ENCODE assay signal across 37 cellular contexts in genomic region chr16:81231014-81231413, GRCh38. TPM values are rescaled to one million over a fixed set of nuclear protein-coding genes. Genes with fewer than 3 reads are reported as not detected.
"Had no signal": no experiment of that assay in that cellular context is flagged by ENCODE, and none has a peak within 500 bp of the region (broad histone marks: within the 10 kb centered on the region; RNA-seq: fewer than 3 reads in every experiment).

No MANE protein-coding gene starts in this region.

- H3K4me3 ChIP-seq: adrenal gland, body of pancreas, colonic mucosa, dorsolateral prefrontal cortex, left ventricle myocardium inferior, lung, mucosa of descending colon, right lobe of liver, thoracic aorta had no signal

- H3K27me3 ChIP-seq: adrenal gland, body of pancreas, colonic mucosa, right lobe of liver had no signal

- H3K4me1 Mint-ChIP-seq: activated CD4-positive, alpha-beta T cell treated with anti-CD3 and anti-CD28 coated beads, Interleukin-2, amount 10 ng/mL, durations not matched to agents 24 days and 14 days; activated naive CD8-positive, alpha-beta T cell treated with anti-CD3 and anti-CD28 coated beads for 36 hours had no signal

- H3K36me3 ChIP-seq: adrenal gland, colonic mucosa, left ventricle myocardium inferior, right lobe of liver, thoracic aorta, WERI-Rb-1 had no signal

- DNase-seq: activated CD4-positive, alpha-beta memory T cell treated with anti-CD3 and anti-CD28 coated beads for 36 hours; activated CD4-positive, alpha-beta T cell treated with anti-CD3 and anti-CD28 coated beads, Interleukin-2, amount 10 ng/mL, durations not matched to agents 24 days and 14 days; activated CD4-positive, CD25-positive, alpha-beta regulatory T cell treated with anti-CD3 and anti-CD28 coated beads, Interleukin-2, amount 50 U/mL, for 72 hours; activated CD8-positive, alpha-beta memory T cell treated with anti-CD3 and anti-CD28 coated beads, Interleukin-2, amount 50 U/mL, for 4 hours; activated effector memory CD4-positive, alpha-beta T cell treated with anti-CD3 and anti-CD28 coated beads, Interleukin-2, amount 50 U/mL, for 16 hours; activated naive CD4-positive, alpha-beta T cell treated with anti-CD3 and anti-CD28 coated beads for 36 hours; activated naive CD8-positive, alpha-beta T cell treated with anti-CD3 and anti-CD28 coated beads for 36 hours; activated T-cell treated with anti-CD3 and anti-CD28 coated beads, Interleukin-2, amount 50 U/mL, for 1 hour; adrenal gland; aorta; body of pancreas; colonic mucosa; dorsolateral prefrontal cortex; effector memory CD4-positive, alpha-beta T cell; glutamatergic neuron; islet precursor cell; left ventricle myocardium inferior; mucosa of descending colon; right lobe of liver; stimulated activated CD4-positive, alpha-beta T cell treated with anti-CD3 and anti-CD28 coated beads, Interleukin-2, amount 100 ng/mL, for 48 hours; T1000; trophoblast cell; WERI-Rb-1 had no signal

- H3K27me3 Mint-ChIP-seq: activated naive CD8-positive, alpha-beta T cell treated with anti-CD3 and anti-CD28 coated beads for 36 hours had no signal

- H3K4me1 ChIP-seq: adrenal gland, body of pancreas, colonic mucosa, left ventricle myocardium inferior, right lobe of liver had no signal

- FAIRE-seq: frontal cortex, urothelium cell line had no signal

- H3K9me3 ChIP-seq: adrenal gland, body of pancreas, colonic mucosa, left ventricle myocardium inferior, mucosa of descending colon, right lobe of liver, thoracic aorta had no signal

- H3K27ac Mint-ChIP-seq: activated CD4-positive, alpha-beta memory T cell treated with anti-CD3 and anti-CD28 coated beads for 36 hours; activated CD4-positive, alpha-beta T cell treated with anti-CD3 and anti-CD28 coated beads, Interleukin-2, amount 10 ng/mL, durations not matched to agents 24 days and 14 days; activated naive CD4-positive, alpha-beta T cell treated with anti-CD3 and anti-CD28 coated beads for 36 hours; activated naive CD8-positive, alpha-beta T cell treated with anti-CD3 and anti-CD28 coated beads for 36 hours; activated T-helper 1 cell treated with anti-CD3 and anti-CD28 coated beads, Interleukin-12 subunit alpha, Interleukin-12 subunit beta, Interleukin-2, Interleukin-4 antibody, amounts not matched to agents 30 ng/mL and 10 ng/mL and 1 ng/mL, durations not matched to agents 14 hours and 24 hours and 36 hours; natural killer cell treated with Interleukin-12 subunit alpha and Interleukin-12 subunit beta and Interleukin-15 and Interleukin-18, amount 100 ng/mL, for 72 hours; progenitor cell of endocrine pancreas; stimulated activated naive CD8-positive, alpha-beta T cell treated with anti-CD3 and anti-CD28 coated beads, Interleukin-15, Interleukin-2, amounts not matched to agents 100 ng/mL and 50 ng/mL, for 24 hours had no signal

- H3K36me3 Mint-ChIP-seq: activated CD4-positive, alpha-beta memory T cell treated with anti-CD3 and anti-CD28 coated beads for 36 hours; activated naive CD8-positive, alpha-beta T cell treated with anti-CD3 and anti-CD28 coated beads for 36 hours; natural killer cell treated with Interleukin-12 subunit alpha and Interleukin-12 subunit beta and Interleukin-15 and Interleukin-18, amount 100 ng/mL, for 72 hours had no signal

- H3K27ac ChIP-seq: adrenal gland, body of pancreas, colonic mucosa, dorsolateral prefrontal cortex, left ventricle myocardium inferior, right lobe of liver, thoracic aorta, WERI-Rb-1 had no signal

- ATAC-seq: body of pancreas; mucosa of descending colon; natural killer cell treated with Interleukin-12 subunit alpha and Interleukin-12 subunit beta and Interleukin-15 and Interleukin-18, amount 100 ng/mL, for 72 hours; right lobe of liver had no signal

- H3K9me3 Mint-ChIP-seq: activated CD4-positive, alpha-beta memory T cell treated with anti-CD3 and anti-CD28 coated beads for 36 hours; activated CD4-positive, alpha-beta T cell treated with anti-CD3 and anti-CD28 coated beads, Interleukin-2, amount 10 ng/mL, durations not matched to agents 24 days and 14 days; activated naive CD4-positive, alpha-beta T cell treated with anti-CD3 and anti-CD28 coated beads for 36 hours; activated naive CD8-positive, alpha-beta T cell treated with anti-CD3 and anti-CD28 coated beads for 36 hours; activated T-helper 1 cell treated with anti-CD3 and anti-CD28 coated beads, Interleukin-12 subunit alpha, Interleukin-12 subunit beta, Interleukin-2, Interleukin-4 antibody, amounts not matched to agents 30 ng/mL and 10 ng/mL and 1 ng/mL, durations not matched to agents 14 hours and 24 hours and 36 hours; natural killer cell treated with Interleukin-12 subunit alpha and Interleukin-12 subunit beta and Interleukin-15 and Interleukin-18, amount 100 ng/mL, for 72 hours; stimulated activated naive CD8-positive, alpha-beta T cell treated with anti-CD3 and anti-CD28 coated beads, Interleukin-15, Interleukin-2, amounts not matched to agents 100 ng/mL and 50 ng/mL, for 24 hours had no signal

- H3K4me3 Mint-ChIP-seq: activated CD4-positive, alpha-beta memory T cell treated with anti-CD3 and anti-CD28 coated beads for 36 hours; activated CD4-positive, alpha-beta T cell treated with anti-CD3 and anti-CD28 coated beads, Interleukin-2, amount 10 ng/mL, durations not matched to agents 24 days and 14 days; activated naive CD4-positive, alpha-beta T cell treated with anti-CD3 and anti-CD28 coated beads for 36 hours; activated naive CD8-positive, alpha-beta T cell treated with anti-CD3 and anti-CD28 coated beads for 36 hours; activated T-helper 1 cell treated with anti-CD3 and anti-CD28 coated beads, Interleukin-12 subunit alpha, Interleukin-12 subunit beta, Interleukin-2, Interleukin-4 antibody, amounts not matched to agents 30 ng/mL and 10 ng/mL and 1 ng/mL, durations not matched to agents 14 hours and 24 hours and 36 hours; natural killer cell treated with Interleukin-12 subunit alpha and Interleukin-12 subunit beta and Interleukin-15 and Interleukin-18, amount 100 ng/mL, for 72 hours; stimulated activated naive CD8-positive, alpha-beta T cell treated with anti-CD3 and anti-CD28 coated beads, Interleukin-15, Interleukin-2, amounts not matched to agents 100 ng/mL and 50 ng/mL, for 24 hours had no signal

RNA-seq across cellular contexts. Expression of gene BCO1, which starts 7.5 kb away (rescaled TPM):
- total RNA-seq: activated CD4-positive, alpha-beta memory T cell treated with anti-CD3 and anti-CD28 coated beads for 36 hours; activated CD4-positive, alpha-beta T cell treated with anti-CD3 and anti-CD28 coated beads, Interleukin-2, amount 10 ng/mL, durations not matched to agents 24 days and 14 days; activated CD8-positive, alpha-beta memory T cell treated with anti-CD3 and anti-CD28 coated beads for 36 hours; activated naive CD4-positive, alpha-beta T cell treated with anti-CD3 and anti-CD28 coated beads for 36 hours; activated naive CD8-positive, alpha-beta T cell treated with anti-CD3 and anti-CD28 coated beads for 36 hours; activated T-helper 1 cell treated with anti-CD3 and anti-CD28 coated beads, Interleukin-12 subunit alpha, Interleukin-12 subunit beta, Interleukin-2, Interleukin-4 antibody, amounts not matched to agents 30 ng/mL and 10 ng/mL and 1 ng/mL, durations not matched to agents 14 hours and 24 hours and 36 hours; adrenal gland; aorta; body of pancreas; left ventricle myocardium inferior; mesenteric fat pad; myocyte; natural killer cell treated with Interleukin-12 subunit alpha and Interleukin-12 subunit beta and Interleukin-15 and Interleukin-18, amount 100 ng/mL, for 72 hours; osteocyte; skeletal muscle tissue; subcutaneous adipose tissue; thoracic aorta had no signal
